In genomic region chr1:109986054-109986444, GRCh38 we compare ENCODE assay signal across 8 cellular contexts. TPM values are rescaled to one million over a fixed set of nuclear protein-coding genes. Genes with fewer than 3 reads are reported as not detected.
A peak's percentile ranks its signal among the peaks of the same experiment; 100 is the strongest.
DNase-seq lines count a peak whose midpoint lies in the region; ATAC-seq and FAIRE-seq lines count a peak whose summit lies in the region.
"Had no signal": no experiment of that assay in that cellular context is flagged by ENCODE, and none has a peak within 500 bp of the region (broad histone marks: within the 10 kb centered on the region; RNA-seq: fewer than 3 reads in every experiment).

No MANE protein-coding gene starts in this region.

- ATAC-seq in activated T-helper 17 cell treated with anti-CD3 and anti-CD28 coated beads, Interleukin-2, amount 50 U/mL, for 72 hours (replicated peaks) = no peak
- ATAC-seq in stimulated activated naive CD8-positive, alpha-beta T cell treated with anti-CD3 and anti-CD28 coated beads, Interleukin-15, amount 100 ng/mL, for 72 hours = no peak
- ATAC-seq in GM19023 (IDR thresholded peaks at IDR 0.05; ENCODE audit: unreplicated experiment) = no peak

- peak overlapping the region; percentile 89 for H3K27ac Mint-ChIP-seq in activated T-helper 17 cell treated with anti-CD3 and anti-CD28 coated beads, Interleukin-2, amount 50 U/mL, for 72 hours
- peak overlapping the region in 1 of 2 donors; percentile 98 for H3K27ac Mint-ChIP-seq in stimulated activated naive CD8-positive, alpha-beta T cell treated with anti-CD3 and anti-CD28 coated beads, Interleukin-15, amount 100 ng/mL, for 72 hours

- peak overlapping the region; percentile 89 for H3K4me3 Mint-ChIP-seq in activated T-helper 17 cell treated with anti-CD3 and anti-CD28 coated beads, Interleukin-2, amount 50 U/mL, for 72 hours
- H3K4me3 Mint-ChIP-seq in stimulated activated naive CD8-positive, alpha-beta T cell treated with anti-CD3 and anti-CD28 coated beads, Interleukin-15, amount 100 ng/mL, for 72 hours = peak overlapping the region; percentile 98 to 99

- H3K9me3 Mint-ChIP-seq in activated T-helper 17 cell treated with anti-CD3 and anti-CD28 coated beads, Interleukin-2, amount 50 U/mL, for 72 hours = no peaks in the 10 kb centered on the region
- no peaks in the 10 kb centered on the region for H3K9me3 Mint-ChIP-seq in stimulated activated naive CD8-positive, alpha-beta T cell treated with anti-CD3 and anti-CD28 coated beads, Interleukin-15, amount 100 ng/mL, for 72 hours

- H3K27me3 ChIP-seq in HUES48 (ENCODE audit: control insufficient read depth, insufficient read depth, low read length) = peaks cover 7% of the 10 kb centered on the region; the same call in 1 of the 2 replicates

- H3K4me1 Mint-ChIP-seq in activated T-helper 17 cell treated with anti-CD3 and anti-CD28 coated beads, Interleukin-2, amount 50 U/mL, for 72 hours = peaks cover 27% of the 10 kb centered on the region
- H3K4me1 Mint-ChIP-seq in stimulated activated naive CD8-positive, alpha-beta T cell treated with anti-CD3 and anti-CD28 coated beads, Interleukin-15, amount 100 ng/mL, for 72 hours = peaks cover 54% of the 10 kb centered on the region

- H3K4me3 ChIP-seq in HUES48 (ENCODE audit: low read depth, low read length) (peak overlapping the region; percentile 84), iPS-18c (ENCODE audit: insufficient read depth, low read depth, low read length) (peak overlapping the region; percentile 74; the same call in 1 of the 2 replicates)

- H3K36me3 Mint-ChIP-seq in activated T-helper 17 cell treated with anti-CD3 and anti-CD28 coated beads, Interleukin-2, amount 50 U/mL, for 72 hours (ENCODE audit: low read depth) = peaks cover 61% of the 10 kb centered on the region

- H3K36me3 ChIP-seq in HUES48 (ENCODE audit: control insufficient read depth, insufficient read depth, low read length) = peaks cover 4% of the 10 kb centered on the region; the same call in 1 of the 2 replicates

- H3K27ac ChIP-seq in HUES48 (ENCODE audit: low read depth, low read length) = no peak overlapping the region

- H3K4me1 ChIP-seq in HUES48 (ENCODE audit: control insufficient read depth, insufficient read depth, low read length) = peaks cover 33% of the 10 kb centered on the region

- H3K27me3 Mint-ChIP-seq in activated T-helper 17 cell treated with anti-CD3 and anti-CD28 coated beads, Interleukin-2, amount 50 U/mL, for 72 hours = no peaks in the 10 kb centered on the region
- H3K27me3 Mint-ChIP-seq in stimulated activated naive CD8-positive, alpha-beta T cell treated with anti-CD3 and anti-CD28 coated beads, Interleukin-15, amount 100 ng/mL, for 72 hours = no peaks in the 10 kb centered on the region

- no peak overlapping the region for H3K9ac ChIP-seq in HUES48 (ENCODE audit: low read depth, low read length)

- H3K9me3 ChIP-seq in HUES48 (ENCODE audit: control insufficient read depth, insufficient read depth, low read length) (no peaks in the 10 kb centered on the region), iPS-18c (ENCODE audit: control insufficient read depth, insufficient read depth, low read length) (no peaks in the 10 kb centered on the region)

- no peak for FAIRE-seq in frontal cortex (lab: Jason Lieb, UNC)

- DNase-seq in stimulated activated naive CD8-positive, alpha-beta T cell treated with anti-CD3 and anti-CD28 coated beads, Interleukin-15, amount 100 ng/mL, for 72 hours = no peak
- no peak for DNase-seq in frontal cortex (ENCODE audit: low spot score in 2 of 2)
- DNase-seq in activated CD4-positive, CD25-positive, alpha-beta regulatory T cell (lab: John Stamatoyannopoulos, UW) = no peak
- DNase-seq: kidney glomerular epithelial cell had no signal

RNA-seq across cellular contexts. Expression of gene AHCYL1, which starts 1.5 kb away (rescaled TPM):
- 10 to 100 TPM; 60.1 to 80.8 TPM for total RNA-seq in activated T-helper 17 cell treated with anti-CD3 and anti-CD28 coated beads, Interleukin-2, amount 50 U/mL, for 72 hours
- total RNA-seq in frontal cortex = 21.2 TPM

RNA-seq across cellular contexts. Expression of gene STRIP1, which starts 48.4 kb away (rescaled TPM):
- 10 to 100 TPM; 21.4 to 31.1 TPM for total RNA-seq in activated T-helper 17 cell treated with anti-CD3 and anti-CD28 coated beads, Interleukin-2, amount 50 U/mL, for 72 hours
- total RNA-seq in frontal cortex = 98.2 TPM
